Comparison of ENCODE assay signal across 8 cellular contexts in genomic region chr12:8696402-8697100, GRCh38. TPM values are rescaled to one million over a fixed set of nuclear protein-coding genes. Genes with fewer than 3 reads are reported as not detected.
DNase-seq lines count a peak whose midpoint lies in the region; ATAC-seq and TF ChIP-seq lines count a peak whose summit lies in the region.

No MANE protein-coding gene starts in this region.

- intact Hi-C loops in CD4-positive, alpha-beta T cell (cut with DNase I, micrococcal nuclease): loop anchor here (2.0 to 10.0 kb wide), 4 partner anchors 214 to 1498 kb away; no protein-coding TSS in a partner anchor

- no peaks in the 10 kb centered on the region for H3K27me3 ChIP-seq in CD4-positive, alpha-beta T cell (ENCODE audit: control insufficient read depth, insufficient read depth, low read length)
- H3K27me3 ChIP-seq in effector memory CD4-positive, alpha-beta T cell (replicated peaks; ENCODE audit: control insufficient read depth, insufficient read depth, low read length, poor library complexity, severe bottlenecking): no peaks in the 10 kb centered on the region

- peak overlapping the region; percentile 55 for H3K4me3 ChIP-seq in NB4 (ENCODE audit: low read depth, low read length)
- peak overlapping the region; percentile 85 for H3K4me3 ChIP-seq in effector memory CD4-positive, alpha-beta T cell (ENCODE audit: insufficient read depth, low read depth, low read length, poor library complexity, severe bottlenecking)

- H3K36me3 ChIP-seq in effector memory CD4-positive, alpha-beta T cell (ENCODE audit: control insufficient read depth, insufficient read depth, low read length): no peaks in the 10 kb centered on the region

- H3K9me3 Mint-ChIP-seq in CD4-positive, alpha-beta T cell: no peaks in the 10 kb centered on the region
- no peaks in the 10 kb centered on the region for H3K9me3 Mint-ChIP-seq in nephron progenitor cell

- TF ChIP-seq CTCF in CD4-positive, alpha-beta T cell (IDR thresholded peaks at IDR 0.05): no peak
- no peak for TF ChIP-seq CTCF in NB4 (IDR thresholded peaks at IDR 0.05; ENCODE audit: low read depth, low read length)
- TF ChIP-seq CTCF in nephron progenitor cell (IDR thresholded peaks at IDR 0.05): no peak

- peak overlapping the region; percentile 96 for H3K4me3 Mint-ChIP-seq in CD4-positive, alpha-beta T cell
- H3K4me3 Mint-ChIP-seq in nephron progenitor cell: peak overlapping the region; percentile 88

- peak overlapping the region; percentile 83 for H3K27ac Mint-ChIP-seq in CD4-positive, alpha-beta T cell
- peak overlapping the region; percentile 83 for H3K27ac Mint-ChIP-seq in nephron progenitor cell

- no peaks in the 10 kb centered on the region for H3K27me3 Mint-ChIP-seq in CD4-positive, alpha-beta T cell
- H3K27me3 Mint-ChIP-seq in nephron progenitor cell (ENCODE audit: low read depth, poor library complexity): no peaks in the 10 kb centered on the region

- no peak for DNase-seq in CD4-positive, alpha-beta T cell
- DNase-seq in NB4 (ENCODE audit: low read depth) (no peak), nephron progenitor cell (no peak), NCI-H1436 (lab: John Stamatoyannopoulos, UW) (no peak), NCI-H1092 treated with DMSO at 0.1 percent for 48 hours (lab: John Stamatoyannopoulos, UW) (no peak)
- DNase-seq in effector memory CD4-positive, alpha-beta T cell: no peak
- no peak for DNase-seq in activated CD8-positive, alpha-beta memory T cell treated with anti-CD3 and anti-CD28 coated beads, Interleukin-2, amount 50 U/mL, for 48 hours

- peaks cover 49% of the 10 kb centered on the region for H3K4me1 Mint-ChIP-seq in CD4-positive, alpha-beta T cell (ENCODE audit: low read depth)
- peaks cover 64% of the 10 kb centered on the region for H3K4me1 Mint-ChIP-seq in nephron progenitor cell

- H3K9me3 ChIP-seq in CD4-positive, alpha-beta T cell (ENCODE audit: control insufficient read depth, low read length): no peaks in the 10 kb centered on the region
- no peaks in the 10 kb centered on the region for H3K9me3 ChIP-seq in effector memory CD4-positive, alpha-beta T cell (ENCODE audit: control insufficient read depth, low read length)

- no peak for TF ChIP-seq POLR2A in NB4 (IDR thresholded peaks at IDR 0.05; ENCODE audit: extremely low read depth, insufficient read length)

- peaks cover 11% of the 10 kb centered on the region for H3K36me3 Mint-ChIP-seq in CD4-positive, alpha-beta T cell (ENCODE audit: low read depth)
- peaks cover 13% of the 10 kb centered on the region for H3K36me3 Mint-ChIP-seq in nephron progenitor cell (ENCODE audit: low read depth)

- no peak overlapping the region for H3K27ac ChIP-seq in CD4-positive, alpha-beta T cell (ENCODE audit: low read depth, low read length)
- H3K27ac ChIP-seq in effector memory CD4-positive, alpha-beta T cell (ENCODE audit: insufficient read depth, low read length, poor library complexity, severe bottlenecking): peak overlapping the region; percentile 69

- H3K4me1 ChIP-seq in effector memory CD4-positive, alpha-beta T cell (ENCODE audit: control insufficient read depth, insufficient read depth, low read length, poor library complexity, severe bottlenecking): peaks cover 5% of the 10 kb centered on the region

- no peak for ATAC-seq in CD4-positive, alpha-beta T cell (ENCODE audit: poor library complexity)
- ATAC-seq in HG02571 (IDR thresholded peaks at IDR 0.05; ENCODE audit: unreplicated experiment): no peak

- POLR2A ChIA-PET in CD4-positive, alpha-beta T cell (lab: Charles Lee): interaction anchor here (1.2 kb wide), 1 partner anchor 52 kb away, joined by 7 read pairs; no protein-coding TSS in a partner anchor

- CTCF ChIA-PET in CD4-positive, alpha-beta T cell (lab: Charles Lee): no interaction called here

RNA-seq across cellular contexts. Expression of gene RIMKLB, which starts 1.2 kb away (rescaled TPM):
- 10 to 100 TPM; 14.8 to 15.2 TPM for total RNA-seq in CD4-positive, alpha-beta T cell

RNA-seq across cellular contexts. Expression of gene MFAP5, which starts 33.9 kb away (rescaled TPM):
- total RNA-seq in CD4-positive, alpha-beta T cell: not detected
